ENCODE assay signal across 8 cellular contexts in genomic region chr17:2400877-2401425, GRCh38. TPM values are rescaled to one million over a fixed set of nuclear protein-coding genes. Genes with fewer than 3 reads are reported as not detected.
DNase-seq lines count a peak whose midpoint lies in the region; ATAC-seq, FAIRE-seq and TF ChIP-seq lines count a peak whose summit lies in the region.

A gene with protein sequence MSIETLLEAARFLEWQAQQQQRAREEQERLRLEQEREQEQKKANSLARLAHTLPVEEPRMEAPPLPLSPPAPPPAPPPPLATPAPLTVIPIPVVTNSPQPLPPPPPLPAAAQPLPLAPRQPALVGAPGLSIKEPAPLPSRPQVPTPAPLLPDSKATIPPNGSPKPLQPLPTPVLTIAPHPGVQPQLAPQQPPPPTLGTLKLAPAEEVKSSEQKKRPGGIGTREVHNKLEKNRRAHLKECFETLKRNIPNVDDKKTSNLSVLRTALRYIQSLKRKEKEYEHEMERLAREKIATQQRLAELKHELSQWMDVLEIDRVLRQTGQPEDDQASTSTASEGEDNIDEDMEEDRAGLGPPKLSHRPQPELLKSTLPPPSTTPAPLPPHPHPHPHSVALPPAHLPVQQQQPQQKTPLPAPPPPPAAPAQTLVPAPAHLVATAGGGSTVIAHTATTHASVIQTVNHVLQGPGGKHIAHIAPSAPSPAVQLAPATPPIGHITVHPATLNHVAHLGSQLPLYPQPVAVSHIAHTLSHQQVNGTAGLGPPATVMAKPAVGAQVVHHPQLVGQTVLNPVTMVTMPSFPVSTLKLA (minus strand): TSS chr17:2401060. CDS start chr17:2400712, 348 bp downstream.

- H4K20me1 ChIP-seq in keratinocyte (ENCODE audit: control insufficient read depth, extremely low read depth, insufficient read depth, low read length), result no peaks in the 10 kb centered on the region

- POLR2A ChIA-PET in activated B cell treated with CpG ODN at 0.5 μM for 24 hours (lab: Charles Lee), result interaction anchor here (0.8 to 4.0 kb wide), 8 partner anchors 9 to 684 kb away, joined by 3 to 103 read pairs (median 10); partner anchors contain the start of genes SGSM2, SMG6, SRR and TSR1

- TF ChIP-seq CTCF in activated B cell treated with CpG ODN at 0.5 μM for 24 hours (IDR thresholded peaks at IDR 0.05) (no peak), keratinocyte (optimal IDR thresholded peaks at IDR 0.05 in 1 of 3, IDR thresholded peaks at IDR 0.05 in 1 of 3, conservative IDR thresholded peaks at IDR 0.05 in 1 of 3; ENCODE audit: extremely low read depth in 1 of 3, insufficient read depth in 2 of 3, low read length in 3 of 3) (no peak)

- DNase-seq in ACHN, result peak; percentile 95
- DNase-seq in NCI-H226, result peak; percentile 90
- peak; percentile 95 for DNase-seq in activated B cell treated with CpG ODN at 0.5 μM for 24 hours
- DNase-seq in caudate nucleus (lab: John Stamatoyannopoulos, UW), result peak in 60 of 61 donors; percentile 73 to 98 (median 92)
- DNase-seq in keratinocyte (ENCODE audit: low read depth, low spot score), result no peak
- DNase-seq in stimulated activated CD4-positive, alpha-beta T cell treated with anti-CD3 and anti-CD28 coated beads, Interleukin-12 subunit alpha, Interleukin-12 subunit beta, amount 100 ng/mL, for 4 hours, result peak; percentile 91

- H3K9ac ChIP-seq in keratinocyte (ENCODE audit: control insufficient read depth, extremely low read depth, insufficient read depth, low read length), result peak within 1 kb of the TSS; percentile 99

- peaks cover 14% of the 10 kb centered on the region for H3K36me3 Mint-ChIP-seq in activated B cell treated with CpG ODN at 0.5 μM for 24 hours (ENCODE audit: low read depth)

- ATAC-seq in GM18907 (IDR thresholded peaks at IDR 0.05; ENCODE audit: unreplicated experiment), result peak; percentile 29
- ATAC-seq in HG03135 (IDR thresholded peaks at IDR 0.05; ENCODE audit: unreplicated experiment), result peak; percentile 37
- peak; percentile 51 for ATAC-seq in activated B cell treated with CpG ODN at 0.5 μM for 24 hours (ENCODE audit: low read depth)

- H3K27me3 ChIP-seq in keratinocyte (ENCODE audit: control insufficient read depth, extremely low read depth, insufficient read depth, low read length), result no peaks in the 10 kb centered on the region

- H3K27me3 Mint-ChIP-seq in activated B cell treated with CpG ODN at 0.5 μM for 24 hours, result no peaks in the 10 kb centered on the region

- H3K4me3 Mint-ChIP-seq in activated B cell treated with CpG ODN at 0.5 μM for 24 hours, result peak within 1 kb of the TSS; percentile 94

- peak within 1 kb of the TSS; percentile 99 for H3K27ac Mint-ChIP-seq in activated B cell treated with CpG ODN at 0.5 μM for 24 hours

- in situ Hi-C loops in ACHN (cut with HindIII; ENCODE audit: low pct_ligation_motif_present, low pct_unique_long_range_greater_than_20kb, low sequenced_read_pairs), result no loop called here

- H3K4me3 ChIP-seq in keratinocyte (ENCODE audit: control insufficient read depth in 2 of 3, extremely low read depth in 1 of 3, insufficient read depth in 2 of 3, low read depth in 1 of 3, low read length in 3 of 3), result peak within 1 kb of the TSS; percentile 88 to 97 (median 92)

- no peaks in the 10 kb centered on the region for H3K36me3 ChIP-seq in keratinocyte (ENCODE audit: control insufficient read depth in 2 of 2, extremely low read depth in 1 of 2, insufficient read depth in 2 of 2, low read length in 2 of 2)

- H3K9me3 ChIP-seq in keratinocyte (ENCODE audit: control insufficient read depth, low read depth, low read length), result no peaks in the 10 kb centered on the region

- no peaks in the 10 kb centered on the region for H3K9me1 ChIP-seq in keratinocyte (ENCODE audit: control insufficient read depth, extremely low read depth, insufficient read depth, low read length)

- H3K27ac ChIP-seq in caudate nucleus (ENCODE audit: low read depth, low read length) (peak within 1 kb of the TSS; percentile 98), keratinocyte (ENCODE audit: control insufficient read depth, insufficient read depth, low read length) (peak within 1 kb of the TSS; percentile 93)

- FAIRE-seq in keratinocyte (lab: Jason Lieb, UNC), result no peak

- peaks cover 57% of the 10 kb centered on the region for H3K4me1 ChIP-seq in keratinocyte (ENCODE audit: control insufficient read depth, extremely low read depth, insufficient read depth, low read length)

- dilution Hi-C loops in keratinocyte (cut with MboI; ENCODE audit: extremely low pct_ligation_motif_present, low sequenced_read_pairs), result no loop called here

- peak within 1 kb of the TSS; percentile 90 for H2AFZ ChIP-seq in keratinocyte (ENCODE audit: control insufficient read depth, low read length)

- CTCF ChIA-PET in activated B cell treated with CpG ODN at 0.5 μM for 24 hours (lab: Charles Lee), result interaction anchor here (1.0 to 6.7 kb wide), 3 partner anchors 9 to 18 kb away, joined by 6 to 45 read pairs (median 9); no protein-coding TSS in a partner anchor

- peak within 1 kb of the TSS; percentile 79 for H3K4me2 ChIP-seq in keratinocyte (ENCODE audit: control insufficient read depth, extremely low read depth, insufficient read depth, low read depth, low read length)

- intact Hi-C loops in activated B cell treated with CpG ODN at 0.5 μM for 24 hours (cut with micrococcal nuclease), result loop anchor here (1.0 to 5.0 kb wide), 13 partner anchors 9 to 1566 kb away; partner anchors contain the start of genes DPH1, PAFAH1B1, SLC43A2 and SMG6

- H3K9me3 Mint-ChIP-seq in activated B cell treated with CpG ODN at 0.5 μM for 24 hours, result no peaks in the 10 kb centered on the region

- H3K79me2 ChIP-seq in keratinocyte (ENCODE audit: control insufficient read depth, insufficient read depth, low read length), result peaks cover 20% of the 10 kb centered on the region

- peaks cover 46% of the 10 kb centered on the region for H3K4me1 Mint-ChIP-seq in activated B cell treated with CpG ODN at 0.5 μM for 24 hours

RNA-seq across cellular contexts. Expression of the gene that starts here (rescaled TPM):
- 24.3 and 31.3 TPM in 2 replicates for total RNA-seq in activated B cell treated with CpG ODN at 0.5 μM for 24 hours
- 2.0 to 3.6 TPM (median 2.3 TPM) in 3 replicates for polyA plus RNA-seq in keratinocyte
- polyA plus RNA-seq in keratinocyte (2011; ENCODE audit: low read depth), result 12.9 TPM
- polyA plus RNA-seq in keratinocyte (2011; cell fraction: cytosol; rRNA removed), result 1.3 and 2.4 TPM in 2 replicates
- 12.2 and 20.7 TPM in 2 replicates for polyA plus RNA-seq in keratinocyte (2011; cell fraction: nucleus; rRNA removed)
- 10.4 and 16.5 TPM in 2 replicates for polyA plus RNA-seq in keratinocyte (2012; ENCODE audit: low replicate concordance)
- 3.8 to 8.5 TPM (median 4.9 TPM) in 3 replicates for polyA minus RNA-seq in keratinocyte
- polyA minus RNA-seq in keratinocyte (2011; cell fraction: cytosol; rRNA and poly(A)+ RNA removed), result 10.0 TPM
- 7.6 and 10.6 TPM in 2 replicates for polyA minus RNA-seq in keratinocyte (2011; cell fraction: nucleus; rRNA and poly(A)+ RNA removed)
